Comparison of ENCODE assay signal across 8 cellular contexts in the genomic region with DNA sequence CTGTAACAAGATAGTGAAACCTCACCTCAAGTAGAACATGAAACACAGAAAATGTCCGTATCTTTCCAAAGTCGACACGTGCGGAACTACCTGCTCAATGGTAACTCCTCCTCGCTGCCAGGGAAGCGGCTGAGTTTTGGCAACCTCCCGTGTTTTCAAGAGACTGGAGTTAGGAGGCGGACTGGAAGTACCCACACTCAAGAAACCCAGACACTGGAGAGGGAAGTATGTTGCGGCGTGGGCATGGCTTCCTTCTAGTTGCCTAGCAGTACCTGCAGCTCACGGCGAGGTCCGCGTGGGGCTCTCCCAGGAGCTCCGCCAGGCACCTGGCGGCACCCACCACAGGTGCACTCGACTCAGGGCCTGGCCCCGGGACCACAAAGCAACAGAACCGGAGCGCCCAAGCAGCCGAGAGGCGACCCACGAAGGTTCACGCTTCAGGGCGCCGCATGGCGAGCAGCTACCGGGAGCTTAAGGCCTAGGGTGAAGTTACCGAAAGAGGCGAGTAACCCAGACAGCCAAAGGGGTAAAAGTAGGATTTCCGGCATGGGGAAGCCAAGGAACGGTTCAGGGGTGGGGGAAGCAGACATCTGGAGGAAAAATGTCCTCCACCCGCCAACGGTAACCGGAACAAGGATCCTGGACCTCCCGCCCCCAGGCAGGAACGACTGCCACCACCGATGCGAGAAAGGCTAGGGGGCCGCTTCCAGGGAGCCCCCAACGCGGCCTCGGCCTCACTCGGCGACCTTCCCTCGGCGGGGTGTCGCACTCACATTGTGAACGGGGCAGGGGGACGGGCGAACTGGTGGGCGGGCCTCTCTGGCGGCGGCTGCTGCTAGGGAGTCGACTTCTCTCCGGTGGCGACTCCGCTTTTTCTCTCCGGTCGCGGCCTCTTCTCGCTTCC. TPM values are rescaled to one million over a fixed set of nuclear protein-coding genes. Genes with fewer than 3 reads are reported as not detected.
DNase-seq lines count a peak whose midpoint lies in the region; ATAC-seq and TF ChIP-seq lines count a peak whose summit lies in the region.

No MANE protein-coding gene starts in this region.

- H3K9me3 Mint-ChIP-seq in activated naive CD8-positive, alpha-beta T cell (ENCODE audit: low read depth) = no peaks in the 10 kb centered on the region

- H3K9me3 ChIP-seq in AG04450 (ENCODE audit: control insufficient read depth, insufficient read depth, low read length) (peaks cover 6% of the 10 kb centered on the region; the same call in 1 of the 2 replicates), heart right ventricle (no peaks in the 10 kb centered on the region)

- peak overlapping the region; percentile 100 for H3K4me3 Mint-ChIP-seq in activated naive CD8-positive, alpha-beta T cell

- H3K36me3 ChIP-seq in heart right ventricle = peaks cover 0 to 18% (median 0%) of the 10 kb centered on the region in 9 donors

- intact Hi-C loops in heart right ventricle (cut with DNase I) (loop anchor here in 7 of 10 donors (1.0 to 5.0 kb wide), 7 partner anchors 35 to 43 kb away; partner anchors contain the start of genes ATP5F1B (in 6 of the 7) and NACA (in 3 of the 7)), posterior cingulate gyrus (cut with DNase I) (loop anchor here (1.0 to 2.0 kb wide), 2 partner anchors 38 to 51 kb away; partner anchors contain the start of gene NACA)

- H3K4me3 ChIP-seq in AG04450 (ENCODE audit: low read depth, low read length) = peak overlapping the region; percentile 97
- peak overlapping the region; percentile 78 to 99 (median 90) for H3K4me3 ChIP-seq in heart right ventricle

- peak overlapping the region; percentile 100 for H3K27ac Mint-ChIP-seq in activated naive CD8-positive, alpha-beta T cell

- peaks cover 5 to 55% (median 51%) of the 10 kb centered on the region in 9 donors for H3K4me1 ChIP-seq in heart right ventricle

- no peaks in the 10 kb centered on the region for H3K27me3 Mint-ChIP-seq in activated naive CD8-positive, alpha-beta T cell

- peaks cover 22% of the 10 kb centered on the region for H3K4me1 Mint-ChIP-seq in activated naive CD8-positive, alpha-beta T cell (ENCODE audit: low read depth)

- CTCF ChIA-PET in AG04450 (lab: Charles Lee) = interaction anchor here (0.8 to 4.1 kb wide), 2 partner anchors 51 to 110 kb away, joined by 3 to 16 read pairs; no protein-coding TSS in a partner anchor

- 0% methylated on average over 53 to 62 of the region's 62 CpGs for WGBS in heart right ventricle, 2 donors

- in situ Hi-C loops in SK-MEL-5 (cut with HindIII; ENCODE audit: low pct_unique_long_range_greater_than_20kb, low sequenced_read_pairs) = no loop called here

- H3K27me3 ChIP-seq in AG04450 (ENCODE audit: control insufficient read depth, insufficient read depth, low read length) (no peaks in the 10 kb centered on the region), heart right ventricle (no peaks in the 10 kb centered on the region)

- H3K36me3 Mint-ChIP-seq in activated naive CD8-positive, alpha-beta T cell = peaks cover 8% of the 10 kb centered on the region

- no peak for DNase-seq in AG04450 (ENCODE audit: low read depth, low spot score)
- DNase-seq in HT-29 (ENCODE audit: low spot score) = peak; percentile 69
- peak; percentile 38 for DNase-seq in SK-MEL-5 (ENCODE audit: low read depth, low spot score)
- DNase-seq in heart right ventricle = peak; percentile 45 to 46
- peak in 9 of 10 donors; percentile 20 to 91 (median 46) for DNase-seq in posterior cingulate gyrus

- ATAC-seq in GM19035 (IDR thresholded peaks at IDR 0.05; ENCODE audit: unreplicated experiment) (peak; percentile 18), heart right ventricle (peak; percentile 14 to 77 (median 67)), GM21619 (IDR thresholded peaks at IDR 0.05; ENCODE audit: unreplicated experiment) (no peak)

- TF ChIP-seq CTCF in AG04450 (IDR thresholded peaks at IDR 0.05; ENCODE audit: low read depth, low read length) = no peak
- peak in 1 of 9 donors; percentile 8 for TF ChIP-seq CTCF in heart right ventricle (IDR thresholded peaks at IDR 0.05)

- POLR2A ChIA-PET in AG04450 (lab: Yijun Ruan, JAX) = interaction anchor here (0.5 to 1.2 kb wide), 10 partner anchors 10 to 498 kb away, joined by 3 to 17 read pairs (median 4); partner anchors contain the start of genes ATP5F1B, NACA and SMARCC2

- peak overlapping the region; percentile 99 for H3K27ac ChIP-seq in AG04450 (ENCODE audit: low read depth, low read length)
- H3K27ac ChIP-seq in heart right ventricle = peak overlapping the region; percentile 93 to 100 (median 98)

RNA-seq across cellular contexts. Expression of gene PTGES3, which starts 0.6 kb away (rescaled TPM):
- polyA plus RNA-seq in AG04450 (2011; rRNA removed) (80.1 and 112 TPM in 2 replicates), heart right ventricle (10 to 100 TPM; 43.7 to 92.3 TPM)
- 18.8 and 44.0 TPM in 2 replicates for polyA minus RNA-seq in AG04450 (2011; rRNA and poly(A)+ RNA removed)
- total RNA-seq in HT-29 (2014; rRNA removed; shearing (Covaris generic)) = 80.2 and 83.4 TPM in 2 replicates
- 89.1 and 98.9 TPM in 2 replicates for total RNA-seq in SK-MEL-5 (2014; rRNA removed; shearing (Covaris generic))
- 203 and 262 TPM in 2 replicates for polyA plus RNA-seq in SK-MEL-5 (2015; cell fraction: cytosol; rRNA removed)
- 72.0 and 83.4 TPM in 2 replicates for polyA plus RNA-seq in SK-MEL-5 (2015; cell fraction: nucleus; rRNA removed)
- 100 to 1,000 TPM in 9 of 10 donors, 10 to 100 TPM in 1; 100.0 to 139 (median 110) TPM for total RNA-seq in heart right ventricle

RNA-seq across cellular contexts. Expression of gene NACA, which starts 37.6 kb away (rescaled TPM):
- polyA plus RNA-seq in AG04450 (2011; rRNA removed) (596 and 723 TPM in 2 replicates), heart right ventricle (1,000 to 10,000 TPM; 1,105 to 1,249 TPM)
- polyA minus RNA-seq in AG04450 (2011; rRNA and poly(A)+ RNA removed) = 368 and 381 TPM in 2 replicates
- 1,132 and 1,145 TPM in 2 replicates for total RNA-seq in HT-29 (2014; rRNA removed; shearing (Covaris generic))
- 1,958 and 2,376 TPM in 2 replicates for total RNA-seq in SK-MEL-5 (2014; rRNA removed; shearing (Covaris generic))
- polyA plus RNA-seq in SK-MEL-5 (2015; cell fraction: cytosol; rRNA removed) = 1,112 and 1,132 TPM in 2 replicates
- 287 and 290 TPM in 2 replicates for polyA plus RNA-seq in SK-MEL-5 (2015; cell fraction: nucleus; rRNA removed)
- 100 to 1,000 TPM; 476 to 727 (median 613) TPM for total RNA-seq in heart right ventricle

RNA-seq across cellular contexts. Expression of gene ATP5F1B, which starts 41.7 kb away (rescaled TPM):
- 974 and 975 TPM in 2 replicates for polyA plus RNA-seq in AG04450 (2011; rRNA removed)
- polyA minus RNA-seq in AG04450 (2011; rRNA and poly(A)+ RNA removed) = 743 and 921 TPM in 2 replicates
- total RNA-seq in HT-29 (2014; rRNA removed; shearing (Covaris generic)) = 397 and 447 TPM in 2 replicates
- 1,074 and 1,136 TPM in 2 replicates for total RNA-seq in SK-MEL-5 (2014; rRNA removed; shearing (Covaris generic))
- polyA plus RNA-seq in SK-MEL-5 (2015; cell fraction: cytosol; rRNA removed) = 1,556 and 1,657 TPM in 2 replicates
- 1,060 and 1,083 TPM in 2 replicates for polyA plus RNA-seq in SK-MEL-5 (2015; cell fraction: nucleus; rRNA removed)
- total RNA-seq in heart right ventricle = 1,000 to 10,000 TPM; 2,092 to 3,612 (median 3,330) TPM
- 1,000 to 10,000 TPM; 1,003 to 1,981 TPM for polyA plus RNA-seq in heart right ventricle

RNA-seq across cellular contexts. Expression of gene BAZ2A, which starts 57.4 kb away (rescaled TPM):
- polyA plus RNA-seq in AG04450 (2011; rRNA removed) (43.9 and 52.8 TPM in 2 replicates), heart right ventricle (10 to 100 TPM in 1 of 2 donors, 1 to 10 TPM in 1; 8.8 to 52.4 TPM)
- polyA minus RNA-seq in AG04450 (2011; rRNA and poly(A)+ RNA removed) = 85.8 and 105 TPM in 2 replicates
- total RNA-seq in HT-29 (2014; rRNA removed; shearing (Covaris generic)) = 43.3 and 47.1 TPM in 2 replicates
- 15.4 and 27.9 TPM in 2 replicates for total RNA-seq in SK-MEL-5 (2014; rRNA removed; shearing (Covaris generic))
- 73.0 and 93.1 TPM in 2 replicates for polyA plus RNA-seq in SK-MEL-5 (2015; cell fraction: cytosol; rRNA removed)
- polyA plus RNA-seq in SK-MEL-5 (2015; cell fraction: nucleus; rRNA removed) = 87.8 and 116 TPM in 2 replicates
- 10 to 100 TPM; 28.7 to 58.7 (median 42.6) TPM for total RNA-seq in heart right ventricle
